Comparison of ENCODE assay signal across 1 cellular context in the genomic region with DNA sequence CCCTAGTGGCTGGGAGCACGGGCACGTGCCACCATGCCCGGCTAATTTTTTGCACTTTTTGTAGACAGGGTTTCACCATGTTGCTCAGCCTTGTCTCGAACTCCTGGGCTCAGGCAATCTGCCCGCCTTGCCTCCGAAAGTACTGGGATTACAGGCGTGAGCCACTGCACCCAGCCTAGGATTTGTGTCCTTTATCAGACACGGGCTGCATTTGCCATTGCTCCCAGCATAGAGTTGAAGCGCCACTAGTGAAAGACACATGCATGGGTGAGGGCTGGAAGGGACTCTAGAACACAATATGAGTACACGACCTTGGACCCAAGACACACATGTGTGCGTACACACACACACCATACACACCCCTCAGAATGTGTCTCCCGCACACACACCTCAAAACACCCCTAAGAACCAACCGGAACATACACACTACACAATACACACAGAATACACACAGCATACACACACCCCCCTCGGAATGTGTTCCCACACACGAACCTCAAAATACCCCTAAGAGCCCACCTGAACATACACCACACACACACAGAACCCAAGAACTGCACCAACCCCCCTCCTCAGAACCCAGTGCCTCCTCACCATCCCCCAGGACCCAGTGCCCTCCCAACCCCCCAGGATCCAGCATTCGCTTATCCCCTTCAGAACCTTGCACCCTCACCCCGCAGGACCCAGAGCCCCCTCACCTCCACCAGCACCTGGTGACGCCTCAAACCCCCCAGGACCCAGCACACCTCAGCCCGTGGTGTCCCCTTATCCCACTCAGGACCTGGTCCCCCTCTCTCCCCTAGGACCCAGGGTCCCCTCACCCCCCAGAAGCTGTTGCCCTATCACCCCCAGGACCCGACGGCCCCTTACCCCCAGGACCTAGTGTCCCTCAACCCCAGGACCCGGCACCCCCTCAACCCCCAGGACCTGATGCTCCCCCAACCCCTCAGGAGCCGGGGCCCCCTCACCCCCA.
TF ChIP-seq lines count a peak whose summit lies in the region.

No MANE protein-coding gene starts in this region.

TF ChIP-seq in GM23338, 12 proteins besides CTCF, POLR2A, EP300 and RAD21 (continued from another document):
- TF ChIP-seq, protein P1, sequence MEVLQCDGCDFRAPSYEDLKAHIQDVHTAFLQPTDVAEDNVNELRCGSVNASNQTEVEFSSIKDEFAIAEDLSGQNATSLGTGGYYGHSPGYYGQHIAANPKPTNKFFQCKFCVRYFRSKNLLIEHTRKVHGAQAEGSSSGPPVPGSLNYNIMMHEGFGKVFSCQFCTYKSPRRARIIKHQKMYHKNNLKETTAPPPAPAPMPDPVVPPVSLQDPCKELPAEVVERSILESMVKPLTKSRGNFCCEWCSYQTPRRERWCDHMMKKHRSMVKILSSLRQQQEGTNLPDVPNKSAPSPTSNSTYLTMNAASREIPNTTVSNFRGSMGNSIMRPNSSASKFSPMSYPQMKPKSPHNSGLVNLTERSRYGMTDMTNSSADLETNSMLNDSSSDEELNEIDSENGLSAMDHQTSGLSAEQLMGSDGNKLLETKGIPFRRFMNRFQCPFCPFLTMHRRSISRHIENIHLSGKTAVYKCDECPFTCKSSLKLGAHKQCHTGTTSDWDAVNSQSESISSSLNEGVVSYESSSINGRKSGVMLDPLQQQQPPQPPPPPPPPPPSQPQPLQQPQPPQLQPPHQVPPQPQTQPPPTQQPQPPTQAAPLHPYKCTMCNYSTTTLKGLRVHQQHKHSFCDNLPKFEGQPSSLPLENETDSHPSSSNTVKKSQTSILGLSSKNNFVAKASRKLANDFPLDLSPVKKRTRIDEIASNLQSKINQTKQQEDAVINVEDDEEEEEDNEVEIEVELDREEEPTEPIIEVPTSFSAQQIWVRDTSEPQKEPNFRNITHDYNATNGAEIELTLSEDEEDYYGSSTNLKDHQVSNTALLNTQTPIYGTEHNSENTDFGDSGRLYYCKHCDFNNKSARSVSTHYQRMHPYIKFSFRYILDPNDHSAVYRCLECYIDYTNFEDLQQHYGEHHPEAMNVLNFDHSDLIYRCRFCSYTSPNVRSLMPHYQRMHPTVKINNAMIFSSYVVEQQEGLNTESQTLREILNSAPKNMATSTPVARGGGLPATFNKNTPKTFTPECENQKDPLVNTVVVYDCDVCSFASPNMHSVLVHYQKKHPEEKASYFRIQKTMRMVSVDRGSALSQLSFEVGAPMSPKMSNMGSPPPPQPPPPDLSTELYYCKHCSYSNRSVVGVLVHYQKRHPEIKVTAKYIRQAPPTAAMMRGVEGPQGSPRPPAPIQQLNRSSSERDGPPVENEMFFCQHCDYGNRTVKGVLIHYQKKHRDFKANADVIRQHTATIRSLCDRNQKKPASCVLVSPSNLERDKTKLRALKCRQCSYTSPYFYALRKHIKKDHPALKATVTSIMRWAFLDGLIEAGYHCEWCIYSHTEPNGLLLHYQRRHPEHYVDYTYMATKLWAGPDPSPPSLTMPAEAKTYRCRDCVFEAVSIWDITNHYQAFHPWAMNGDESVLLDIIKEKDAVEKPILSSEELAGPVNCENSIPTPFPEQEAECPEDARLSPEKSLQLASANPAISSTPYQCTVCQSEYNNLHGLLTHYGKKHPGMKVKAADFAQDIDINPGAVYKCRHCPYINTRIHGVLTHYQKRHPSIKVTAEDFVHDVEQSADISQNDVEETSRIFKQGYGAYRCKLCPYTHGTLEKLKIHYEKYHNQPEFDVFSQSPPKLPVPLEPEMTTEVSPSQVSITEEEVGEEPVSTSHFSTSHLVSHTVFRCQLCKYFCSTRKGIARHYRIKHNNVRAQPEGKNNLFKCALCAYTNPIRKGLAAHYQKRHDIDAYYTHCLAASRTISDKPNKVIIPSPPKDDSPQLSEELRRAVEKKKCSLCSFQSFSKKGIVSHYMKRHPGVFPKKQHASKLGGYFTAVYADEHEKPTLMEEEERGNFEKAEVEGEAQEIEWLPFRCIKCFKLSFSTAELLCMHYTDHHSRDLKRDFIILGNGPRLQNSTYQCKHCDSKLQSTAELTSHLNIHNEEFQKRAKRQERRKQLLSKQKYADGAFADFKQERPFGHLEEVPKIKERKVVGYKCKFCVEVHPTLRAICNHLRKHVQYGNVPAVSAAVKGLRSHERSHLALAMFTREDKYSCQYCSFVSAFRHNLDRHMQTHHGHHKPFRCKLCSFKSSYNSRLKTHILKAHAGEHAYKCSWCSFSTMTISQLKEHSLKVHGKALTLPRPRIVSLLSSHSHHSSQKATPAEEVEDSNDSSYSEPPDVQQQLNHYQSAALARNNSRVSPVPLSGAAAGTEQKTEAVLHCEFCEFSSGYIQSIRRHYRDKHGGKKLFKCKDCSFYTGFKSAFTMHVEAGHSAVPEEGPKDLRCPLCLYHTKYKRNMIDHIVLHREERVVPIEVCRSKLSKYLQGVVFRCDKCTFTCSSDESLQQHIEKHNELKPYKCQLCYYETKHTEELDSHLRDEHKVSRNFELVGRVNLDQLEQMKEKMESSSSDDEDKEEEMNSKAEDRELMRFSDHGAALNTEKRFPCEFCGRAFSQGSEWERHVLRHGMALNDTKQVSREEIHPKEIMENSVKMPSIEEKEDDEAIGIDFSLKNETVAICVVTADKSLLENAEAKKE (CRISPR knock-in tag; IDR thresholded peaks at IDR 0.05), result no peak
